ENCODE assay signal across 23 cellular contexts in genomic region chr2:78407960-78408794, GRCh38.
"Had no signal": no experiment of that assay in that cellular context is flagged by ENCODE, and none has a peak within 500 bp of the region (broad histone marks: within the 10 kb centered on the region; RNA-seq: fewer than 3 reads in every experiment).

No MANE protein-coding gene starts in this region.

- H3K9me3 ChIP-seq: adrenal gland, SJSA1 had no signal

- H3K9ac ChIP-seq: SK-N-SH had no signal

- H3K4me2 ChIP-seq: SK-N-SH had no signal

- H3K27me3 ChIP-seq: adrenal gland, SJSA1 had no signal

- DNase-seq: activated CD4-positive, alpha-beta T cell treated with anti-CD3 and anti-CD28 coated beads for 36 hours; activated CD4-positive, alpha-beta T cell treated with anti-CD3 and anti-CD28 coated beads, Interleukin-2, amount 10 ng/mL, durations not matched to agents 7 days and 5 days; activated CD4-positive, alpha-beta T cell treated with anti-CD3 and anti-CD28 coated beads, Interleukin-2, amount 50 U/mL, for 48 hours; activated CD8-positive, alpha-beta T cell treated with anti-CD3 and anti-CD28 coated beads, Interleukin-2, amount 10 ng/mL, durations not matched to agents 7 days and 5 days; activated gamma-delta T cell treated with Interleukin-2 at 50 U/mL for 16 hours; activated naive CD4-positive, alpha-beta T cell treated with anti-CD3 and anti-CD28 coated beads for 36 hours; activated T-cell treated with anti-CD3 and anti-CD28 coated beads, Interleukin-2, amount 50 U/mL, for 4 hours; NCI-H1417 treated with DMSO at 0.1 percent for 48 hours; NCI-H187 treated with DMSO at 0.1 percent for 48 hours; NCI-H2081; NCI-H2227 treated with DMSO at 0.1 percent for 48 hours; NCI-H446 treated with DMSO at 0.1 percent for 48 hours; SHP77 treated with DMSO at 0.1 percent for 48 hours; SK-N-SH had no signal

- H3K27ac ChIP-seq: adrenal gland, SJSA1 had no signal

- H3K36me3 ChIP-seq: adrenal gland, SJSA1 had no signal

- ATAC-seq: activated CD4-positive, alpha-beta T cell treated with anti-CD3 and anti-CD28 coated beads for 36 hours; activated CD4-positive, CD25-positive, alpha-beta regulatory T cell treated with anti-CD3 and anti-CD28 coated beads, Interleukin-2, amount 50 U/mL, for 24 hours; activated CD8-positive, alpha-beta T cell treated with anti-CD3 and anti-CD28 coated beads, Interleukin-2, amount 10 ng/mL, durations not matched to agents 7 days and 5 days; activated naive CD4-positive, alpha-beta T cell treated with anti-CD3 and anti-CD28 coated beads, Interleukin-2, amount 50 U/mL, for 72 hours; activated T-cell treated with anti-CD3 and anti-CD28 coated beads, Interleukin-2, amount 50 U/mL, for 4 hours; K562; Panc1; WTC11 had no signal

- H3K4me3 ChIP-seq: adrenal gland, K562, SJSA1 had no signal

- H3K4me1 ChIP-seq: adrenal gland, SJSA1 had no signal

- FAIRE-seq: bronchial epithelial cell, K562, TTC549 had no signal
